In genomic region chr6:18148304-18149025, GRCh38 we compare ENCODE assay signal across 10 cellular contexts. TPM values are rescaled to one million over a fixed set of nuclear protein-coding genes. Genes with fewer than 3 reads are reported as not detected.
A peak's percentile ranks its signal among the peaks of the same experiment; 100 is the strongest.
DNase-seq lines count a peak whose midpoint lies in the region.
"Had no signal": no experiment of that assay in that cellular context is flagged by ENCODE, and none has a peak within 500 bp of the region (broad histone marks: within the 10 kb centered on the region; RNA-seq: fewer than 3 reads in every experiment).

No MANE protein-coding gene starts in this region.

- in situ Hi-C loops in SK-MEL-5 (cut with HindIII; ENCODE audit: low pct_unique_long_range_greater_than_20kb, low sequenced_read_pairs) = no loop called here

- peak; percentile 11 for DNase-seq in stimulated activated CD4-positive, alpha-beta T cell treated with anti-CD3 and anti-CD28 coated beads, Interleukin-1b, Interleukin-23, amount 100 ng/mL, for 48 hours
- DNase-seq in stimulated activated CD4-positive, alpha-beta T cell treated with anti-CD3 and anti-CD28 coated beads, Interleukin-4, amount 100 ng/mL, for 4 hours = no peak
- peak; percentile 85 for DNase-seq in SK-MEL-5 (ENCODE audit: low read depth, low spot score)
- peak; percentile 49 for DNase-seq in foreskin melanocyte
- DNase-seq in NCI-H2171 (lab: John Stamatoyannopoulos, UW) = no peak
- DNase-seq in NCI-H82 treated with DMSO at 0.1 percent for 48 hours (lab: John Stamatoyannopoulos, UW; ENCODE audit: unreplicated experiment) = no peak
- DNase-seq in iPS-NIHi11 (ENCODE audit: low spot score) = no peak
- no peak for DNase-seq in activated naive CD4-positive, alpha-beta T cell (lab: John Stamatoyannopoulos, UW)
- DNase-seq: sigmoid colon had no signal

RNA-seq across cellular contexts. Expression of gene TPMT, which starts 6.4 kb away (rescaled TPM):
- total RNA-seq in SK-MEL-5 (2014; rRNA removed; shearing (Covaris generic)) = 40.6 and 45.4 TPM in 2 replicates
- 33.1 and 34.7 TPM in 2 replicates for polyA plus RNA-seq in SK-MEL-5 (2015; cell fraction: cytosol; rRNA removed)
- 9.6 and 12.7 TPM in 2 replicates for polyA plus RNA-seq in SK-MEL-5 (2015; cell fraction: nucleus; rRNA removed)

RNA-seq across cellular contexts. Expression of gene KDM1B, which starts 6.8 kb away (rescaled TPM):
- total RNA-seq in SK-MEL-5 (2014; rRNA removed; shearing (Covaris generic)) = 49.9 and 54.2 TPM in 2 replicates
- polyA plus RNA-seq in SK-MEL-5 (2015; cell fraction: cytosol; rRNA removed) = 51.2 and 64.3 TPM in 2 replicates
- 26.5 and 28.4 TPM in 2 replicates for polyA plus RNA-seq in SK-MEL-5 (2015; cell fraction: nucleus; rRNA removed)

RNA-seq across cellular contexts. Expression of gene NHLRC1, which starts 26.0 kb away (rescaled TPM):
- total RNA-seq in SK-MEL-5 (2014; rRNA removed; shearing (Covaris generic)) = 4.4 and 5.0 TPM in 2 replicates
- polyA plus RNA-seq in SK-MEL-5 (2015; cell fraction: cytosol; rRNA removed) = 4.9 and 5.4 TPM in 2 replicates
- 0.76 and 3.7 TPM in 2 replicates for polyA plus RNA-seq in SK-MEL-5 (2015; cell fraction: nucleus; rRNA removed)
- total RNA-seq: activated T-helper 17 cell treated with anti-CD3 and anti-CD28 coated beads, Interleukin-2, amount 50 U/mL, for 72 hours had no signal

Comparison
In these comparisons a context has a peak if more than half of its experiments do, and no peak if none do; other contexts are left out.
1. DNase-seq: peak in stimulated activated CD4-positive, alpha-beta T cell treated with anti-CD3 and anti-CD28 coated beads, Interleukin-1b, Interleukin-23, amount 100 ng/mL, for 48 hours (single experiment), SK-MEL-5 (single experiment) and foreskin melanocyte (single experiment); none in stimulated activated CD4-positive, alpha-beta T cell treated with anti-CD3 and anti-CD28 coated beads, Interleukin-4, amount 100 ng/mL, for 4 hours (0 of 2), NCI-H2171 (single experiment), NCI-H82 treated with DMSO at 0.1 percent for 48 hours (single experiment), iPS-NIHi11 (single experiment) and activated naive CD4-positive, alpha-beta T cell (0 of 4).